1 cellular context compared by ENCODE assay signal in the genomic region with DNA sequence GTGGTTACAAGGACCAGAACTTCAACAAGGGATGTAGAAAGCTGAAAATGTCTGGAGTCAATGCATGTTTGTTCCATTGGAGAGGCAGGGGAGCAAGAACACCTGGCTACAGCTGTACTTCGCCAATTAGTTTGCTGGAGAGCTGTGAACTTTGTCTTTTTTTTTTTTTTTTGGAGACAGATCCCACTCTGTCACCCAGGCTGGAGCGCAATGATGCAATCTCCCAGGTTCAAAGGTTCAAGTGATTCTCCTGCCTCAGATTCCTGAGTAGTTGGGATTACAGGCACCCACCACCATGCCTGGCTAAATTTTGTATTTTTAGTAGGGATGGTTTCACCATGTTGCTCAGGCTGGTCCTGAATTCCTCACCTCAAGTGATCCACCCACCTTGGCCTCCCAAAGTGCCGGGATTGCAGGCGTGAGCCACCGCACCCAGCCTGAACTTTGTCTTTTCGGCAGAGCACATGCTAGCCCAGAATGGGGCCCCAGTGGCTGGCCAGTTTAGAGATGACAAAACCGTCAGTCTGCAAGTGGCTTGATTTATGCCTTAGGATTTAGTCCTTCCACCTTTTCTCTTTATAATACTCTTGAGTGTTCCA.
TF ChIP-seq lines count a peak whose summit lies in the region.

No MANE protein-coding gene starts in this region.

TF ChIP-seq in HepG2, 621 proteins besides CTCF, POLR2A, EP300 and RAD21 (continued from another document and continues in another):
- TF ChIP-seq, protein P1, sequence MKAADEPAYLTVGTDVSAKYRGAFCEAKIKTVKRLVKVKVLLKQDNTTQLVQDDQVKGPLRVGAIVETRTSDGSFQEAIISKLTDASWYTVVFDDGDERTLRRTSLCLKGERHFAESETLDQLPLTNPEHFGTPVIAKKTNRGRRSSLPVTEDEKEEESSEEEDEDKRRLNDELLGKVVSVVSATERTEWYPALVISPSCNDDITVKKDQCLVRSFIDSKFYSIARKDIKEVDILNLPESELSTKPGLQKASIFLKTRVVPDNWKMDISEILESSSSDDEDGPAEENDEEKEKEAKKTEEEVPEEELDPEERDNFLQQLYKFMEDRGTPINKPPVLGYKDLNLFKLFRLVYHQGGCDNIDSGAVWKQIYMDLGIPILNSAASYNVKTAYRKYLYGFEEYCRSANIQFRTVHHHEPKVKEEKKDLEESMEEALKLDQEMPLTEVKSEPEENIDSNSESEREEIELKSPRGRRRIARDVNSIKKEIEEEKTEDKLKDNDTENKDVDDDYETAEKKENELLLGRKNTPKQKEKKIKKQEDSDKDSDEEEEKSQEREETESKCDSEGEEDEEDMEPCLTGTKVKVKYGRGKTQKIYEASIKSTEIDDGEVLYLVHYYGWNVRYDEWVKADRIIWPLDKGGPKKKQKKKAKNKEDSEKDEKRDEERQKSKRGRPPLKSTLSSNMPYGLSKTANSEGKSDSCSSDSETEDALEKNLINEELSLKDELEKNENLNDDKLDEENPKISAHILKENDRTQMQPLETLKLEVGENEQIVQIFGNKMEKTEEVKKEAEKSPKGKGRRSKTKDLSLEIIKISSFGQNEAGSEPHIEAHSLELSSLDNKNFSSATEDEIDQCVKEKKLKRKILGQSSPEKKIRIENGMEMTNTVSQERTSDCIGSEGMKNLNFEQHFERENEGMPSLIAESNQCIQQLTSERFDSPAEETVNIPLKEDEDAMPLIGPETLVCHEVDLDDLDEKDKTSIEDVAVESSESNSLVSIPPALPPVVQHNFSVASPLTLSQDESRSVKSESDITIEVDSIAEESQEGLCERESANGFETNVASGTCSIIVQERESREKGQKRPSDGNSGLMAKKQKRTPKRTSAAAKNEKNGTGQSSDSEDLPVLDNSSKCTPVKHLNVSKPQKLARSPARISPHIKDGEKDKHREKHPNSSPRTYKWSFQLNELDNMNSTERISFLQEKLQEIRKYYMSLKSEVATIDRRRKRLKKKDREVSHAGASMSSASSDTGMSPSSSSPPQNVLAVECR (CRISPR knock-in tag; IDR thresholded peaks at IDR 0.05; ENCODE audit: borderline replicate concordance) = no peak
- TF ChIP-seq THYN1 (CRISPR knock-in tag; IDR thresholded peaks at IDR 0.05; ENCODE audit: borderline replicate concordance, low read depth) (no peak), PHF21A (CRISPR knock-in tag; IDR thresholded peaks at IDR 0.05) (peak; percentile 27; the same call in 1 of the 2 replicates), SOX6 (IDR thresholded peaks at IDR 0.05) (no peak), SOX6 (CRISPR knock-in tag; IDR thresholded peaks at IDR 0.05) (peak; percentile 46; the same call in 1 of the 2 replicates), ZFP36 (IDR thresholded peaks at IDR 0.05; ENCODE audit: borderline replicate concordance, low read depth, low read length, partially characterized antibody) (no peak), CEBPG (CRISPR knock-in tag; IDR thresholded peaks at IDR 0.05) (peak; percentile 85), WIZ (CRISPR knock-in tag; IDR thresholded peaks at IDR 0.05) (no peak), U2AF2 (IDR thresholded peaks at IDR 0.05; ENCODE audit: low read depth, low read length) (no peak), ZNF644 (CRISPR knock-in tag; IDR thresholded peaks at IDR 0.05; ENCODE audit: low read depth) (0 out of 2 replicates have a peak, but pooled peaks have one; percentile 38), PRDM4 (CRISPR knock-in tag; IDR thresholded peaks at IDR 0.05; ENCODE audit: borderline replicate concordance) (no peak), ZC3H4 (CRISPR knock-in tag; IDR thresholded peaks at IDR 0.05; ENCODE audit: borderline replicate concordance) (no peak), ZSCAN9 (CRISPR knock-in tag; IDR thresholded peaks at IDR 0.05; ENCODE audit: borderline replicate concordance) (no peak), RELA (CRISPR knock-in tag; IDR thresholded peaks at IDR 0.05) (no peak), ZBTB10 (CRISPR knock-in tag; IDR thresholded peaks at IDR 0.05; ENCODE audit: borderline replicate concordance) (no peak), ZNF710 (CRISPR knock-in tag; IDR thresholded peaks at IDR 0.05; ENCODE audit: borderline replicate concordance) (no peak), ZNF329 (CRISPR knock-in tag; IDR thresholded peaks at IDR 0.05; ENCODE audit: low read depth) (no peak), LCORL (IDR thresholded peaks at IDR 0.05) (no peak), LCORL (CRISPR knock-in tag; IDR thresholded peaks at IDR 0.05) (peak; percentile 21; the same call in 1 of the 2 replicates), SNRNP70 (IDR thresholded peaks at IDR 0.05; ENCODE audit: low read depth, low read length) (no peak), SP2 (CRISPR knock-in tag; IDR thresholded peaks at IDR 0.05) (no peak), HOXA7 (CRISPR knock-in tag; IDR thresholded peaks at IDR 0.05) (no peak), ZNF333 (CRISPR knock-in tag; IDR thresholded peaks at IDR 0.05; ENCODE audit: borderline replicate concordance) (no peak), ZNF451 (CRISPR knock-in tag; IDR thresholded peaks at IDR 0.05) (no peak), IKZF1 (IDR thresholded peaks at IDR 0.05) (no peak), ZNF33B (CRISPR knock-in tag; IDR thresholded peaks at IDR 0.05) (no peak), ZNF460 (CRISPR knock-in tag; IDR thresholded peaks at IDR 0.05; ENCODE audit: borderline replicate concordance) (peak; percentile 78; the same call in 1 of the 2 replicates), SOX13 (IDR thresholded peaks at IDR 0.05) (no peak), SOX13 (CRISPR knock-in tag; conservative IDR thresholded peaks at IDR 0.05 in 1 of 2, IDR thresholded peaks at IDR 0.05 in 1 of 2) (peak in 1 of 2 experiments; percentile 6; a peak in 1 of 4 replicates), JUND (CRISPR knock-in tag; IDR thresholded peaks at IDR 0.05) (no peak), ZNF362 (CRISPR knock-in tag; IDR thresholded peaks at IDR 0.05; ENCODE audit: borderline replicate concordance) (peak; percentile 95), NRL (CRISPR knock-in tag; IDR thresholded peaks at IDR 0.05; ENCODE audit: borderline replicate concordance) (no peak), HNRNPL (IDR thresholded peaks at IDR 0.05; ENCODE audit: low read depth, low read length) (no peak), CREB1 (IDR thresholded peaks at IDR 0.05) (no peak), CREB1 (CRISPR knock-in tag; IDR thresholded peaks at IDR 0.05) (no peak), ZNF773 (CRISPR knock-in tag; IDR thresholded peaks at IDR 0.05; ENCODE audit: borderline replicate concordance) (no peak), ZNF713 (CRISPR knock-in tag; IDR thresholded peaks at IDR 0.05) (no peak), POGZ (CRISPR knock-in tag; IDR thresholded peaks at IDR 0.05) (0 out of 2 replicates have a peak, but pooled peaks have one; percentile 18), PITX1 (CRISPR knock-in tag; IDR thresholded peaks at IDR 0.05) (peak; percentile 44; the same call in 1 of the 2 replicates), ATF2 (CRISPR knock-in tag; IDR thresholded peaks at IDR 0.05) (peak; percentile 22; the same call in 1 of the 2 replicates), TFDP2 (CRISPR knock-in tag; IDR thresholded peaks at IDR 0.05) (no peak)
- TF ChIP-seq, protein P2, sequence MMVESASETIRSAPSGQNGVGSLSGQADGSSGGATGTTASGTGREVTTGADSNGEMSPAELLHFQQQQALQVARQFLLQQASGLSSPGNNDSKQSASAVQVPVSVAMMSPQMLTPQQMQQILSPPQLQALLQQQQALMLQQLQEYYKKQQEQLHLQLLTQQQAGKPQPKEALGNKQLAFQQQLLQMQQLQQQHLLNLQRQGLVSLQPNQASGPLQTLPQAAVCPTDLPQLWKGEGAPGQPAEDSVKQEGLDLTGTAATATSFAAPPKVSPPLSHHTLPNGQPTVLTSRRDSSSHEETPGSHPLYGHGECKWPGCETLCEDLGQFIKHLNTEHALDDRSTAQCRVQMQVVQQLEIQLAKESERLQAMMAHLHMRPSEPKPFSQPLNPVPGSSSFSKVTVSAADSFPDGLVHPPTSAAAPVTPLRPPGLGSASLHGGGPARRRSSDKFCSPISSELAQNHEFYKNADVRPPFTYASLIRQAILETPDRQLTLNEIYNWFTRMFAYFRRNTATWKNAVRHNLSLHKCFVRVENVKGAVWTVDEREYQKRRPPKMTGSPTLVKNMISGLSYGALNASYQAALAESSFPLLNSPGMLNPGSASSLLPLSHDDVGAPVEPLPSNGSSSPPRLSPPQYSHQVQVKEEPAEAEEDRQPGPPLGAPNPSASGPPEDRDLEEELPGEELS (CRISPR knock-in tag; IDR thresholded peaks at IDR 0.05) = no peak
